17 cellular contexts compared by ENCODE assay signal in the genomic region with DNA sequence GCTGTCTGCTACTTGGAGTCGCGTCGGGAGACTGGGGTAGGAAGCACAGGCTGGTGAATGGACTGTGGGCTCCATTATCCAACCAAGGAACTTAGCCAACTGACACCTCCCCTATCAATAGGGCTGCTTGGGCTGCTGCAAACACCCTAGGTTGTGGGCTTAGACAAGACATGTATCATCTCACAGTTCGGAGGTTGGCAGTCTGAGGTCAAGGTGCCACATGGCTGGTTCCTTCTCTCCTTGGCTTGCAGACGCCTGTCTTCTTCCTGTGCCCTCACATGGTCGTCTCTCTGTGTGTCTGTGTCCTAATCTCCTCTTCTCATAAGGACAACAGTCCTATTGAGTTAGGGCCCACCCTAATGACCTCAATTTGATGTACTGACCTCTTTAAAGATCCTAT.
DNase-seq lines count a peak whose midpoint lies in the region; ATAC-seq and TF ChIP-seq lines count a peak whose summit lies in the region.
"Had no signal": no experiment of that assay in that cellular context is flagged by ENCODE, and none has a peak within 500 bp of the region (broad histone marks: within the 10 kb centered on the region; RNA-seq: fewer than 3 reads in every experiment).

No MANE protein-coding gene starts in this region.

- H3K4me3 Mint-ChIP-seq in natural killer cell, result no peak overlapping the region
- no peak overlapping the region for H3K4me3 Mint-ChIP-seq in natural killer cell treated with Interleukin-12 subunit alpha and Interleukin-12 subunit beta and Interleukin-15 and Interleukin-18, amount 100 ng/mL, for 72 hours
- H3K4me3 Mint-ChIP-seq in effector memory CD8-positive, alpha-beta T cell, result no peak overlapping the region
- H3K4me3 Mint-ChIP-seq in stimulated activated effector memory CD8-positive, alpha-beta T cell treated with anti-CD3 and anti-CD28 coated beads, Interleukin-12 subunit alpha, Interleukin-12 subunit beta, amount 100 ng/mL, for 72 hours, result no peak overlapping the region
- no peak overlapping the region for H3K4me3 Mint-ChIP-seq in activated CD4-positive, alpha-beta memory T cell treated with anti-CD3 and anti-CD28 coated beads, Interleukin-2, amount 10 ng/mL, durations not matched to agents 7 days and 5 days
- H3K4me3 Mint-ChIP-seq: B cell; CD4-positive, CD25-positive, alpha-beta regulatory T cell; CD8-positive, alpha-beta memory T cell; GM23338; H9 had no signal

- POLR2A ChIA-PET in activated CD4-positive, alpha-beta memory T cell treated with anti-CD3 and anti-CD28 coated beads, Interleukin-2, amount 10 ng/mL, durations not matched to agents 7 days and 5 days (lab: Charles Lee), result no interaction called here

- TF ChIP-seq CTCF in natural killer cell (IDR thresholded peaks at IDR 0.05), result no peak

- peaks cover 0 to 6% of the 10 kb centered on the region in 2 donors for H3K27me3 Mint-ChIP-seq in natural killer cell (ENCODE audit: low read depth in 2 of 2)
- H3K27me3 Mint-ChIP-seq in natural killer cell treated with Interleukin-12 subunit alpha and Interleukin-12 subunit beta and Interleukin-15 and Interleukin-18, amount 100 ng/mL, for 72 hours, result no peaks in the 10 kb centered on the region
- no peaks in the 10 kb centered on the region for H3K27me3 Mint-ChIP-seq in effector memory CD8-positive, alpha-beta T cell
- peaks cover 13% of the 10 kb centered on the region for H3K27me3 Mint-ChIP-seq in activated CD4-positive, alpha-beta memory T cell treated with anti-CD3 and anti-CD28 coated beads, Interleukin-2, amount 10 ng/mL, durations not matched to agents 7 days and 5 days
- H3K27me3 Mint-ChIP-seq: B cell had no signal

- CTCF ChIA-PET in activated CD4-positive, alpha-beta memory T cell treated with anti-CD3 and anti-CD28 coated beads, Interleukin-2, amount 10 ng/mL, durations not matched to agents 7 days and 5 days (lab: Charles Lee), result no interaction called here

- ATAC-seq in natural killer cell, result peak; percentile 29 to 73 (median 62)
- no peak for ATAC-seq in natural killer cell treated with Interleukin-12 subunit alpha and Interleukin-12 subunit beta and Interleukin-15 and Interleukin-18, amount 100 ng/mL, for 72 hours
- ATAC-seq in effector memory CD8-positive, alpha-beta T cell (replicated peaks), result peak; percentile 72
- ATAC-seq in stimulated activated effector memory CD8-positive, alpha-beta T cell treated with anti-CD3 and anti-CD28 coated beads, Interleukin-12 subunit alpha, Interleukin-12 subunit beta, amount 100 ng/mL, for 72 hours, result peak; percentile 27
- ATAC-seq in GM21360 (IDR thresholded peaks at IDR 0.05; ENCODE audit: unreplicated experiment), result no peak
- ATAC-seq: GM12878, GM23338, HCT116 had no signal

- H3K27ac Mint-ChIP-seq in natural killer cell, result no peak overlapping the region
- H3K27ac Mint-ChIP-seq in natural killer cell treated with Interleukin-12 subunit alpha and Interleukin-12 subunit beta and Interleukin-15 and Interleukin-18, amount 100 ng/mL, for 72 hours, result no peak overlapping the region
- H3K27ac Mint-ChIP-seq in effector memory CD8-positive, alpha-beta T cell, result no peak overlapping the region
- H3K27ac Mint-ChIP-seq in stimulated activated effector memory CD8-positive, alpha-beta T cell treated with anti-CD3 and anti-CD28 coated beads, Interleukin-12 subunit alpha, Interleukin-12 subunit beta, amount 100 ng/mL, for 72 hours, result no peak overlapping the region
- no peak overlapping the region for H3K27ac Mint-ChIP-seq in activated CD4-positive, alpha-beta memory T cell treated with anti-CD3 and anti-CD28 coated beads, Interleukin-2, amount 10 ng/mL, durations not matched to agents 7 days and 5 days
- H3K27ac Mint-ChIP-seq: B cell; CD4-positive, CD25-positive, alpha-beta regulatory T cell; GM23338; H9 had no signal

- H3K9me3 Mint-ChIP-seq in natural killer cell, result no peaks in the 10 kb centered on the region
- no peaks in the 10 kb centered on the region for H3K9me3 Mint-ChIP-seq in natural killer cell treated with Interleukin-12 subunit alpha and Interleukin-12 subunit beta and Interleukin-15 and Interleukin-18, amount 100 ng/mL, for 72 hours
- H3K9me3 Mint-ChIP-seq in effector memory CD8-positive, alpha-beta T cell, result no peaks in the 10 kb centered on the region
- H3K9me3 Mint-ChIP-seq in stimulated activated effector memory CD8-positive, alpha-beta T cell treated with anti-CD3 and anti-CD28 coated beads, Interleukin-12 subunit alpha, Interleukin-12 subunit beta, amount 100 ng/mL, for 72 hours, result no peaks in the 10 kb centered on the region
- H3K9me3 Mint-ChIP-seq in activated CD4-positive, alpha-beta memory T cell treated with anti-CD3 and anti-CD28 coated beads, Interleukin-2, amount 10 ng/mL, durations not matched to agents 7 days and 5 days, result no peaks in the 10 kb centered on the region
- H3K9me3 Mint-ChIP-seq: CD4-positive, CD25-positive, alpha-beta regulatory T cell; CD8-positive, alpha-beta memory T cell; H9 had no signal

- peaks cover 7 to 16% of the 10 kb centered on the region in 2 donors for H3K4me1 Mint-ChIP-seq in natural killer cell
- peaks cover 5 to 10% of the 10 kb centered on the region in 2 donors for H3K4me1 Mint-ChIP-seq in natural killer cell treated with Interleukin-12 subunit alpha and Interleukin-12 subunit beta and Interleukin-15 and Interleukin-18, amount 100 ng/mL, for 72 hours (ENCODE audit: low read depth in 2 of 2)
- H3K4me1 Mint-ChIP-seq in effector memory CD8-positive, alpha-beta T cell (ENCODE audit: low read depth in 2 of 2), result peaks cover 24 to 29% of the 10 kb centered on the region in 2 donors
- H3K4me1 Mint-ChIP-seq in stimulated activated effector memory CD8-positive, alpha-beta T cell treated with anti-CD3 and anti-CD28 coated beads, Interleukin-12 subunit alpha, Interleukin-12 subunit beta, amount 100 ng/mL, for 72 hours, result peaks cover 13% of the 10 kb centered on the region
- H3K4me1 Mint-ChIP-seq in activated CD4-positive, alpha-beta memory T cell treated with anti-CD3 and anti-CD28 coated beads, Interleukin-2, amount 10 ng/mL, durations not matched to agents 7 days and 5 days, result no peaks in the 10 kb centered on the region
- H3K4me1 Mint-ChIP-seq: B cell, GM23338 had no signal

- no peaks in the 10 kb centered on the region for H3K36me3 Mint-ChIP-seq in natural killer cell
- no peaks in the 10 kb centered on the region for H3K36me3 Mint-ChIP-seq in natural killer cell treated with Interleukin-12 subunit alpha and Interleukin-12 subunit beta and Interleukin-15 and Interleukin-18, amount 100 ng/mL, for 72 hours
- H3K36me3 Mint-ChIP-seq in effector memory CD8-positive, alpha-beta T cell (ENCODE audit: insufficient read depth), result peaks cover 5% of the 10 kb centered on the region
- no peaks in the 10 kb centered on the region for H3K36me3 Mint-ChIP-seq in stimulated activated effector memory CD8-positive, alpha-beta T cell treated with anti-CD3 and anti-CD28 coated beads, Interleukin-12 subunit alpha, Interleukin-12 subunit beta, amount 100 ng/mL, for 72 hours
- H3K36me3 Mint-ChIP-seq in activated CD4-positive, alpha-beta memory T cell treated with anti-CD3 and anti-CD28 coated beads, Interleukin-2, amount 10 ng/mL, durations not matched to agents 7 days and 5 days (ENCODE audit: low read depth), result no peaks in the 10 kb centered on the region
- H3K36me3 Mint-ChIP-seq: CD4-positive, CD25-positive, alpha-beta regulatory T cell; CD8-positive, alpha-beta memory T cell had no signal

- no peak for DNase-seq in natural killer cell
- no peak for DNase-seq in natural killer cell treated with Interleukin-12 subunit alpha and Interleukin-12 subunit beta and Interleukin-15 and Interleukin-18, amount 100 ng/mL, for 72 hours (ENCODE audit: low spot score)
- peak; percentile 18 to 26 (median 24) for DNase-seq in effector memory CD8-positive, alpha-beta T cell
- no peak for DNase-seq in stimulated activated effector memory CD8-positive, alpha-beta T cell treated with anti-CD3 and anti-CD28 coated beads, Interleukin-12 subunit alpha, Interleukin-12 subunit beta, amount 100 ng/mL, for 72 hours (ENCODE audit: low spot score in 2 of 2)
- no peak for DNase-seq in activated CD4-positive, alpha-beta memory T cell treated with anti-CD3 and anti-CD28 coated beads, Interleukin-2, amount 10 ng/mL, durations not matched to agents 7 days and 5 days
- DNase-seq: CD4-positive, CD25-positive, alpha-beta regulatory T cell; DMS 273 treated with DMSO at 0.1 percent for 48 hours; DMS79; EL; GDM1; H9 had no signal

- intact Hi-C loops in natural killer cell (cut with micrococcal nuclease), result no loop called here

Comparison
In these comparisons a context has a peak if more than half of its experiments do, and no peak if none do; other contexts are left out.
1. ATAC-seq: peak in natural killer cell (3 of 3), effector memory CD8-positive, alpha-beta T cell (single experiment) and stimulated activated effector memory CD8-positive, alpha-beta T cell treated with anti-CD3 and anti-CD28 coated beads, Interleukin-12 subunit alpha, Interleukin-12 subunit beta, amount 100 ng/mL, for 72 hours (single experiment); none in natural killer cell treated with Interleukin-12 subunit alpha and Interleukin-12 subunit beta and Interleukin-15 and Interleukin-18, amount 100 ng/mL, for 72 hours (0 of 2) and GM21360 (single experiment).
2. DNase-seq: peak in effector memory CD8-positive, alpha-beta T cell (3 of 3); none in natural killer cell (single experiment), natural killer cell treated with Interleukin-12 subunit alpha and Interleukin-12 subunit beta and Interleukin-15 and Interleukin-18, amount 100 ng/mL, for 72 hours (single experiment), stimulated activated effector memory CD8-positive, alpha-beta T cell treated with anti-CD3 and anti-CD28 coated beads, Interleukin-12 subunit alpha, Interleukin-12 subunit beta, amount 100 ng/mL, for 72 hours (0 of 2) and activated CD4-positive, alpha-beta memory T cell treated with anti-CD3 and anti-CD28 coated beads, Interleukin-2, amount 10 ng/mL, durations not matched to agents 7 days and 5 days (single experiment).